Comparison of ENCODE assay signal across 12 cellular contexts in genomic region chr5:178237431-178238312, GRCh38. TPM values are rescaled to one million over a fixed set of nuclear protein-coding genes. Genes with fewer than 3 reads are reported as not detected.
DNase-seq lines count a peak whose midpoint lies in the region; ATAC-seq, FAIRE-seq and TF ChIP-seq lines count a peak whose summit lies in the region.
"Had no signal": no experiment of that assay in that cellular context is flagged by ENCODE, and none has a peak within 500 bp of the region (broad histone marks: within the 10 kb centered on the region; RNA-seq: fewer than 3 reads in every experiment).

No MANE protein-coding gene starts in this region.

- H3K4me3 ChIP-seq in DOHH2 (ENCODE audit: low read length) (peak overlapping the region; percentile 58), pancreas (no peak overlapping the region)

- H3K4me2 ChIP-seq in DOHH2 (ENCODE audit: low read length) = peak overlapping the region; percentile 69

- TF ChIP-seq CTCF in DOHH2 (IDR thresholded peaks at IDR 0.05; ENCODE audit: low read depth, low read length, poor library complexity, severe bottlenecking) (no peak), pancreas (IDR thresholded peaks at IDR 0.05) (no peak)

- no peaks in the 10 kb centered on the region for H4K20me1 ChIP-seq in DOHH2 (ENCODE audit: control insufficient read depth, insufficient read depth, low read depth, low read length)

- no peaks in the 10 kb centered on the region for H3K9me3 Mint-ChIP-seq in dendritic cell treated with granulocyte-macrophage colony-stimulating factor and Interleukin-4, amounts not matched to agents 40 ng/mL and 50 ng/mL, for 4 days

- no peaks in the 10 kb centered on the region for H3K9me2 ChIP-seq in DOHH2 (replicated peaks; ENCODE audit: control insufficient read depth, low read length)

- peaks cover 98% of the 10 kb centered on the region for H3K4me1 Mint-ChIP-seq in dendritic cell treated with granulocyte-macrophage colony-stimulating factor and Interleukin-4, amounts not matched to agents 40 ng/mL and 50 ng/mL, for 4 days (ENCODE audit: low read depth)

- ATAC-seq in pancreas (no peak), HG03439 (IDR thresholded peaks at IDR 0.05; ENCODE audit: unreplicated experiment) (no peak)

- H3K9me3 ChIP-seq in DOHH2 (ENCODE audit: control insufficient read depth, insufficient read depth, low read length) (no peaks in the 10 kb centered on the region), pancreas (no peaks in the 10 kb centered on the region)

- no peaks in the 10 kb centered on the region for H3K79me2 ChIP-seq in DOHH2 (ENCODE audit: control insufficient read depth, low read length)

- no peaks in the 10 kb centered on the region for H3K27me3 Mint-ChIP-seq in dendritic cell treated with granulocyte-macrophage colony-stimulating factor and Interleukin-4, amounts not matched to agents 40 ng/mL and 50 ng/mL, for 4 days

- H3K27ac ChIP-seq in DOHH2 (ENCODE audit: low read depth, low read length) (peak overlapping the region; percentile 88), pancreas (peak overlapping the region; percentile 35 to 66 (median 54))

- intact Hi-C loops in dendritic cell treated with granulocyte-macrophage colony-stimulating factor and Interleukin-4, amounts not matched to agents 40 ng/mL and 50 ng/mL, for 4 days (cut with micrococcal nuclease) = no loop called here
- intact Hi-C loops in pancreas (cut with DNase I) = no loop called here

- DNase-seq in OCI-M1 (lab: John Stamatoyannopoulos, UW) (peak; percentile 32), pancreas (peak in 1 of 6 donors; percentile 34), retina (no peak)
- DNase-seq in stimulated activated naive CD4-positive, alpha-beta T cell (lab: John Stamatoyannopoulos, UW) = no peak
- DNase-seq: activated effector memory CD4-positive, alpha-beta T cell treated with Interleukin-2 at 50 U/mL for 16 hours; HCEC 1CT; NCI-H1105 had no signal

- no peaks in the 10 kb centered on the region for H3K36me3 ChIP-seq in DOHH2 (ENCODE audit: control insufficient read depth, low read length)
- H3K36me3 ChIP-seq in pancreas = no peaks in the 10 kb centered on the region

- no peak for FAIRE-seq in pancreas (lab: Jason Lieb, UNC)
- FAIRE-seq: endometrium had no signal

- no peak overlapping the region for H3K4me3 Mint-ChIP-seq in dendritic cell treated with granulocyte-macrophage colony-stimulating factor and Interleukin-4, amounts not matched to agents 40 ng/mL and 50 ng/mL, for 4 days

- 75 to 78% methylated on average over 13 of the region's 13 CpGs for WGBS in pancreas, 2 donors

- no peaks in the 10 kb centered on the region for H3K27me3 ChIP-seq in DOHH2 (ENCODE audit: control insufficient read depth, low read length)
- no peaks in the 10 kb centered on the region for H3K27me3 ChIP-seq in pancreas

- H3K4me1 ChIP-seq in DOHH2 (ENCODE audit: control insufficient read depth, low read length) (peaks cover 82% of the 10 kb centered on the region), pancreas (peaks cover 0 to 21% (median 0%) of the 10 kb centered on the region in 3 donors)

- no peaks in the 10 kb centered on the region for H3K36me3 Mint-ChIP-seq in dendritic cell treated with granulocyte-macrophage colony-stimulating factor and Interleukin-4, amounts not matched to agents 40 ng/mL and 50 ng/mL, for 4 days (ENCODE audit: low read depth)

- H3F3A ChIP-seq in DOHH2 (ENCODE audit: control insufficient read depth, insufficient read depth) = peaks cover 39% of the 10 kb centered on the region

- H3K27ac Mint-ChIP-seq in dendritic cell treated with granulocyte-macrophage colony-stimulating factor and Interleukin-4, amounts not matched to agents 40 ng/mL and 50 ng/mL, for 4 days = peak overlapping the region; percentile 94

RNA-seq across cellular contexts. Expression of gene PHYKPL, which starts 5.1 kb away (rescaled TPM):
- total RNA-seq in pancreas = 10 to 100 TPM; 29.3 to 60.3 (median 35.9) TPM
- polyA plus RNA-seq in pancreas = 10 to 100 TPM; 78.9 to 83.5 TPM

RNA-seq across cellular contexts. Expression of gene HNRNPAB, which starts 33.3 kb away (rescaled TPM):
- 10 to 100 TPM; 24.5 to 61.6 (median 44.8) TPM for total RNA-seq in pancreas
- polyA plus RNA-seq in pancreas = 10 to 100 TPM; 47.0 to 52.7 TPM

RNA-seq across cellular contexts. Expression of gene GMCL2, which starts 50.5 kb away (rescaled TPM):
- not detected for total RNA-seq in pancreas
- not detected for polyA plus RNA-seq in pancreas
- total RNA-seq: posterior vena cava had no signal
